Comparison of ENCODE assay signal across 9 cellular contexts in the genomic region with DNA sequence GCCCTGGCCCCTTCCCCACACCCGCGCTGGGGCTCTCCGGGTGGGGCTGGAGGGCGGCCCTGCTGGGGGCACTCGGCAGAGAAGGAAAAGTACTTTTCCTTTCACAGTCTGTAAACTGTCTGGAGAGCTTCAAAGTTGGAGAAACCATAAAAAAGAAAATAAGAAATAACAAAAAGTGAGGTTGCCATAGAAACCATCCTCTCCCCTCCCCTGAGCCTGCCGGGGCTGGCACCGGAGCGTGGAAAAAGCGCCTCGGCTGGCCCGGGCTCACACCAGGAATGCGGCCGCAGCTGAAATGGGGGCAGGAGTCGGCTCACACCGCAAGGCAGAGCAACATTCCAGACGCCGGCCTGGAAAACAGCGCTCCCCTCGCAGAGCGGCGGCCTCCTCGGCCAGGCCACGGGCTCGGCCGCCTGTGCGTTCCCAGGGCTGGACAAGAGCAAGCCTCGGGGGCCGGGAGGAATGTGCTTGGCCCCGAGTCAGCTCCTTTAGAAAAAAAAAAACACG.
DNase-seq lines count a peak whose midpoint lies in the region; ATAC-seq and TF ChIP-seq lines count a peak whose summit lies in the region.
"Had no signal": no experiment of that assay in that cellular context is flagged by ENCODE, and none has a peak within 500 bp of the region (broad histone marks: within the 10 kb centered on the region; RNA-seq: fewer than 3 reads in every experiment).

No MANE protein-coding gene starts in this region.

- peak overlapping the region; percentile 96 for H3K27ac ChIP-seq in endodermal cell (ENCODE audit: low read depth, low read length)
- peak overlapping the region; percentile 94 to 97 for H3K27ac ChIP-seq in thoracic aorta

- WGBS in endodermal cell (ENCODE audit: insufficient coverage in 1 of 2, insufficient read length in 1 of 2), 2 experiments, result 73 to 79% methylated on average over 12 to 30 of the region's 30 CpGs

- no peaks in the 10 kb centered on the region for H3K4me1 ChIP-seq in endodermal cell (ENCODE audit: control insufficient read depth, insufficient read depth, low read length)
- H3K4me1 ChIP-seq in thoracic aorta (ENCODE audit: control insufficient read depth in 1 of 2, low read depth in 2 of 2), result peaks cover 31 to 57% of the 10 kb centered on the region in 2 donors

- H3K4me3 ChIP-seq in endodermal cell (ENCODE audit: low read length), result no peak overlapping the region
- H3K4me3 ChIP-seq in thoracic aorta, result peak overlapping the region; percentile 60

- H3K9me3 Mint-ChIP-seq in endodermal cell, result peaks cover 2% of the 10 kb centered on the region

- H3K27me3 Mint-ChIP-seq in endodermal cell (ENCODE audit: insufficient read depth), result peaks cover 11% of the 10 kb centered on the region

- H3K27me3 ChIP-seq in endodermal cell (ENCODE audit: control insufficient read depth, insufficient read depth, low read length, poor library complexity, severe bottlenecking) (peaks cover 8% of the 10 kb centered on the region), thoracic aorta (replicated peaks; ENCODE audit: insufficient read depth) (no peaks in the 10 kb centered on the region)

- H3K36me3 Mint-ChIP-seq in endodermal cell (ENCODE audit: low read depth), result no peaks in the 10 kb centered on the region

- H3K36me3 ChIP-seq in endodermal cell (ENCODE audit: control insufficient read depth, insufficient read depth, low read length), result no peaks in the 10 kb centered on the region
- H3K36me3 ChIP-seq in thoracic aorta, result no peaks in the 10 kb centered on the region

- peaks cover under 1% of the 10 kb centered on the region for H3K4me1 Mint-ChIP-seq in endodermal cell

- no peak overlapping the region for H3K4me3 Mint-ChIP-seq in endodermal cell

- TF ChIP-seq CTCF in endodermal cell (conservative IDR thresholded peaks at IDR 0.05) (no peak), thoracic aorta (IDR thresholded peaks at IDR 0.05) (no peak)

- H3K27ac Mint-ChIP-seq in endodermal cell, result peak overlapping the region; percentile 39

- DNase-seq in M059J (ENCODE audit: low read depth) (peak; percentile 87), endodermal cell (peak; percentile 69), lung microvascular endothelial cell (ENCODE audit: low read depth in 2 of 2) (peak; percentile 81 to 97), thoracic aorta (ENCODE audit: low spot score) (peak; percentile 37), SHP77 treated with DMSO at 0.1 percent for 48 hours (lab: John Stamatoyannopoulos, UW) (no peak), NCI-H510A treated with DMSO at 0.1 percent for 48 hours (lab: John Stamatoyannopoulos, UW) (no peak), occipital lobe (lab: John Stamatoyannopoulos, UW) (no peak)

- no peaks in the 10 kb centered on the region for H3K9me3 ChIP-seq in endodermal cell (ENCODE audit: control insufficient read depth, low read length)
- no peaks in the 10 kb centered on the region for H3K9me3 ChIP-seq in thoracic aorta

- ATAC-seq in thoracic aorta (ENCODE audit: insufficient number of reproducible peaks, low FRiP score, low read depth) (peak; percentile 95), HG03457 (IDR thresholded peaks at IDR 0.05; ENCODE audit: unreplicated experiment) (no peak)
- ATAC-seq: HCT116 had no signal

- no peak overlapping the region for H3K9ac ChIP-seq in endodermal cell (ENCODE audit: extremely low read depth, low read length, poor library complexity, severe bottlenecking)

Comparison
In these comparisons a context has a peak if more than half of its experiments do, and no peak if none do; other contexts are left out.
1. DNase-seq: peak in M059J (single experiment), endodermal cell (single experiment), lung microvascular endothelial cell (2 of 2) and thoracic aorta (single experiment); none in SHP77 treated with DMSO at 0.1 percent for 48 hours (single experiment), NCI-H510A treated with DMSO at 0.1 percent for 48 hours (single experiment) and occipital lobe (single experiment).